In genomic region chr7:70014472-70015232, GRCh38 we compare ENCODE assay signal across 16 cellular contexts.
"Had no signal": no experiment of that assay in that cellular context is flagged by ENCODE, and none has a peak within 500 bp of the region (broad histone marks: within the 10 kb centered on the region; RNA-seq: fewer than 3 reads in every experiment).

No MANE protein-coding gene starts in this region.

- H3K27ac ChIP-seq: spleen, transverse colon had no signal

- H3K27ac Mint-ChIP-seq: activated CD4-positive, alpha-beta T cell treated with anti-CD3 and anti-CD28 coated beads, Interleukin-2, amount 10 ng/mL, durations not matched to agents 7 days and 5 days; activated naive CD4-positive, alpha-beta T cell treated with anti-CD3 and anti-CD28 coated beads for 36 hours; activated T-helper 17 cell treated with anti-CD3 and anti-CD28 coated beads, Interleukin-2, amount 50 U/mL, for 72 hours; natural killer cell; WTC11 had no signal

- H3K27me3 Mint-ChIP-seq: activated CD4-positive, alpha-beta T cell treated with anti-CD3 and anti-CD28 coated beads, Interleukin-2, amount 10 ng/mL, durations not matched to agents 7 days and 5 days had no signal

- H3K4me1 Mint-ChIP-seq: activated CD4-positive, alpha-beta T cell treated with anti-CD3 and anti-CD28 coated beads, Interleukin-2, amount 10 ng/mL, durations not matched to agents 7 days and 5 days; activated T-helper 17 cell treated with anti-CD3 and anti-CD28 coated beads, Interleukin-2, amount 50 U/mL, for 72 hours had no signal

- H3K9me3 ChIP-seq: mucosa of descending colon, spleen, transverse colon had no signal

- H3K36me3 ChIP-seq: spleen, transverse colon had no signal

- H3K27me3 ChIP-seq: spleen, transverse colon had no signal

- H3K9me3 Mint-ChIP-seq: activated CD4-positive, alpha-beta T cell treated with anti-CD3 and anti-CD28 coated beads, Interleukin-2, amount 10 ng/mL, durations not matched to agents 7 days and 5 days; activated naive CD4-positive, alpha-beta T cell treated with anti-CD3 and anti-CD28 coated beads for 36 hours; activated T-helper 17 cell treated with anti-CD3 and anti-CD28 coated beads, Interleukin-2, amount 50 U/mL, for 72 hours; natural killer cell; WTC11 had no signal

- H3K4me3 ChIP-seq: mucosa of descending colon, spleen, transverse colon had no signal

- ATAC-seq: activated T-helper 17 cell treated with anti-CD3 and anti-CD28 coated beads, Interleukin-2, amount 50 U/mL, for 72 hours; left colon; mucosa of descending colon; natural killer cell; right cardiac atrium; WTC11 had no signal

- H3K4me3 Mint-ChIP-seq: activated CD4-positive, alpha-beta T cell treated with anti-CD3 and anti-CD28 coated beads, Interleukin-2, amount 10 ng/mL, durations not matched to agents 7 days and 5 days; activated naive CD4-positive, alpha-beta T cell treated with anti-CD3 and anti-CD28 coated beads for 36 hours; activated T-helper 17 cell treated with anti-CD3 and anti-CD28 coated beads, Interleukin-2, amount 50 U/mL, for 72 hours; natural killer cell; WTC11 had no signal

- H3K36me3 Mint-ChIP-seq: natural killer cell, WTC11 had no signal

- DNase-seq: activated CD4-positive, alpha-beta T cell treated with anti-CD3 and anti-CD28 coated beads, Interleukin-2, amount 10 ng/mL, durations not matched to agents 7 days and 5 days; activated CD8-positive, alpha-beta memory T cell treated with anti-CD3 and anti-CD28 coated beads for 24 hours; activated naive CD4-positive, alpha-beta T cell treated with anti-CD3 and anti-CD28 coated beads for 36 hours; activated T-cell treated with anti-CD3 and anti-CD28 coated beads for 4 hours; hippocampal formation; left colon; mucosa of descending colon; natural killer cell; right cardiac atrium; spleen; stimulated activated CD4-positive, alpha-beta T cell treated with anti-CD3 and anti-CD28 coated beads, Interleukin-1b, Interleukin-23, amount 100 ng/mL, for 48 hours; stimulated activated naive CD4-positive, alpha-beta T cell; substantia nigra; transverse colon had no signal
